In the genomic region with DNA sequence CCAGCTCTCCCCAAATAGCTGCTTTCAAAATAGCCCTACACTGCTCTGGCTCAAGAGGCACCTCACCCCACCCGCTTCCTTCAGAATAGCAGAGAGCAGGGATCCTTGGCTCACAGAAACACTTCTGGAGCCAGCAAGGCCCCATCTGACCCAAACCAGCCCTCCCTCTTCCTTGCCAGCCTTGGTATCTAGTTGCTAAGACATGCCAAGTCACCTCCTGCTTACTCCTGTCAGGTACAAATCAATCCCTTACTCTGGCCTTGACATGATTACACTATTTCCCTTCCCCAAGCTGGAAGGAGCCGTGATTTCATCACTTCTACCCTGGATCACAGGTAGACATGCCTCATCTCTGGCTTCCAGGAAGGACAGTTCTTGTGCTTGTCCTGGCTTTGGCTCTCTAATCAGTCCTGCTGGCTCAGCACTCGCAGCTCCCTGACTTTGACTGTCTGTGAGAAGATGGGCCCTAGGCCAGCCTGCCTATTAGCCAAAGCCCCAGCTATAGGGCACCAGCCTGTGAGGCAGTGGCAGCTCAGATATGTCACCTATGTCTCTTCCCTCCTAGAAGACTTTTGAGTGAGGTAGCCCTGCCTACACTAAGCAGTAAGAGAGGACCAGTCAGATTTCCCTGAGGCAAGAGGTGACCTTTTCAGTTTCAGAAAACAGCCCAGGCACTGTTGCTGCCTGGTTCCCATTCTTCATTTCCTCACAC, we compare ENCODE assay signal across 13 cellular contexts. TPM values are rescaled to one million over a fixed set of nuclear protein-coding genes. Genes with fewer than 3 reads are reported as not detected.
A peak's percentile ranks its signal among the peaks of the same experiment; 100 is the strongest.
DNase-seq lines count a peak whose midpoint lies in the region; ATAC-seq and TF ChIP-seq lines count a peak whose summit lies in the region.
"Had no signal": no experiment of that assay in that cellular context is flagged by ENCODE, and none has a peak within 500 bp of the region (broad histone marks: within the 10 kb centered on the region; RNA-seq: fewer than 3 reads in every experiment).

No MANE protein-coding gene starts in this region.

- peak overlapping the region; percentile 80 to 88 (median 86) for H3K27ac ChIP-seq in gastrocnemius medialis

- H3K9me3 Mint-ChIP-seq in activated CD8-positive, alpha-beta T cell treated with anti-CD3 and anti-CD28 coated beads, Interleukin-2, amount 10 ng/mL, durations not matched to agents 7 days and 5 days (ENCODE audit: insufficient read depth) = no peaks in the 10 kb centered on the region
- no peaks in the 10 kb centered on the region for H3K9me3 Mint-ChIP-seq in osteocyte (ENCODE audit: unreplicated experiment)
- H3K9me3 Mint-ChIP-seq: CD8-positive, alpha-beta T cell; naive thymus-derived CD8-positive, alpha-beta T cell had no signal

- intact Hi-C loops in left ventricle myocardium superior (cut with micrococcal nuclease) = no loop called here
- intact Hi-C loops in gastrocnemius medialis (cut with DNase I; ENCODE audit: low total_unique reads) = loop anchor here (10.0 kb wide), 1 partner anchor 336 kb away; a partner anchor contains a TSS

- ATAC-seq in activated CD8-positive, alpha-beta T cell treated with anti-CD3 and anti-CD28 coated beads, Interleukin-2, amount 10 ng/mL, durations not matched to agents 7 days and 5 days = no peak
- peak; percentile 84 for ATAC-seq in left ventricle myocardium superior
- ATAC-seq in gastrocnemius medialis = peak; percentile 82 to 84
- no peak for ATAC-seq in HG03039 (IDR thresholded peaks at IDR 0.05; ENCODE audit: unreplicated experiment)
- ATAC-seq: CD8-positive, alpha-beta T cell; naive thymus-derived CD8-positive, alpha-beta T cell; Panc1 had no signal

- H3K9me3 ChIP-seq in gastrocnemius medialis = no peaks in the 10 kb centered on the region

- no peak for TF ChIP-seq CTCF in gastrocnemius medialis (IDR thresholded peaks at IDR 0.05 in 4 of 5, conservative IDR thresholded peaks at IDR 0.05 in 1 of 5)
- TF ChIP-seq CTCF in osteocyte (IDR thresholded peaks at IDR 0.05) = no peak
- no peak for TF ChIP-seq CTCF in GM10266 (IDR thresholded peaks at IDR 0.05; ENCODE audit: control insufficient read depth, insufficient read depth, low read depth, missing control alignments)

- H3K4me3 ChIP-seq in gastrocnemius medialis = no peak overlapping the region

- H3K4me1 ChIP-seq in gastrocnemius medialis = peaks cover 49 to 56% of the 10 kb centered on the region in 2 donors

- DNase-seq in G401 (ENCODE audit: low spot score) = peak; percentile 96
- DNase-seq in activated CD8-positive, alpha-beta T cell treated with anti-CD3 and anti-CD28 coated beads, Interleukin-2, amount 10 ng/mL, durations not matched to agents 7 days and 5 days = no peak
- DNase-seq in left ventricle myocardium superior = peak; percentile 61
- peak; percentile 78 to 91 for DNase-seq in gastrocnemius medialis
- no peak for DNase-seq in osteocyte (ENCODE audit: extremely low spot score, unreplicated experiment)
- no peak for DNase-seq in GM10266 (ENCODE audit: extremely low spot score)
- DNase-seq in superior temporal gyrus (ENCODE audit: extremely low spot score) = no peak
- DNase-seq: activated CD4-positive, alpha-beta T cell treated with anti-CD3 and anti-CD28 coated beads, Interleukin-2, amount 50 U/mL, for 1 hour; CD8-positive, alpha-beta T cell; naive thymus-derived CD8-positive, alpha-beta T cell; NCI-H1092 had no signal

- no peak overlapping the region for H3K4me3 Mint-ChIP-seq in activated CD8-positive, alpha-beta T cell treated with anti-CD3 and anti-CD28 coated beads, Interleukin-2, amount 10 ng/mL, durations not matched to agents 7 days and 5 days
- H3K4me3 Mint-ChIP-seq in osteocyte (ENCODE audit: unreplicated experiment) = no peak overlapping the region
- H3K4me3 Mint-ChIP-seq: CD8-positive, alpha-beta T cell; naive thymus-derived CD8-positive, alpha-beta T cell had no signal

- peaks cover 15% of the 10 kb centered on the region for H3K36me3 Mint-ChIP-seq in activated CD8-positive, alpha-beta T cell treated with anti-CD3 and anti-CD28 coated beads, Interleukin-2, amount 10 ng/mL, durations not matched to agents 7 days and 5 days (ENCODE audit: low read depth)
- H3K36me3 Mint-ChIP-seq in osteocyte (ENCODE audit: unreplicated experiment) = peaks cover 9% of the 10 kb centered on the region

- no peaks in the 10 kb centered on the region for H3K27me3 ChIP-seq in gastrocnemius medialis

- TF ChIP-seq POLR2A in gastrocnemius medialis (IDR thresholded peaks at IDR 0.05) = no peak

- H3K27me3 Mint-ChIP-seq in activated CD8-positive, alpha-beta T cell treated with anti-CD3 and anti-CD28 coated beads, Interleukin-2, amount 10 ng/mL, durations not matched to agents 7 days and 5 days (ENCODE audit: low read depth) = no peaks in the 10 kb centered on the region
- no peaks in the 10 kb centered on the region for H3K27me3 Mint-ChIP-seq in osteocyte (ENCODE audit: unreplicated experiment)
- H3K27me3 Mint-ChIP-seq: naive thymus-derived CD8-positive, alpha-beta T cell had no signal

- POLR2A ChIA-PET in activated CD8-positive, alpha-beta T cell treated with anti-CD3 and anti-CD28 coated beads, Interleukin-2, amount 10 ng/mL, durations not matched to agents 7 days and 5 days (lab: Charles Lee) = interaction anchor here (0.7 to 4.8 kb wide), 7 partner anchors 9 to 628 kb away, joined by 3 to 37 read pairs (median 3); a partner anchor contains a TSS

- CTCF ChIA-PET in activated CD8-positive, alpha-beta T cell treated with anti-CD3 and anti-CD28 coated beads, Interleukin-2, amount 10 ng/mL, durations not matched to agents 7 days and 5 days (lab: Charles Lee) = interaction anchor here (0.7 to 3.0 kb wide), 4 partner anchors 8 to 144 kb away, joined by 3 to 17 read pairs (median 8); no protein-coding TSS in a partner anchor

- peaks cover 0 to 12% of the 10 kb centered on the region in 2 donors for H3K36me3 ChIP-seq in gastrocnemius medialis

- peak overlapping the region; percentile 60 for H3K27ac Mint-ChIP-seq in activated CD8-positive, alpha-beta T cell treated with anti-CD3 and anti-CD28 coated beads, Interleukin-2, amount 10 ng/mL, durations not matched to agents 7 days and 5 days
- no peak overlapping the region for H3K27ac Mint-ChIP-seq in osteocyte (ENCODE audit: unreplicated experiment)

- H3K4me1 Mint-ChIP-seq in activated CD8-positive, alpha-beta T cell treated with anti-CD3 and anti-CD28 coated beads, Interleukin-2, amount 10 ng/mL, durations not matched to agents 7 days and 5 days (ENCODE audit: low read depth) = peaks cover 27% of the 10 kb centered on the region
- peaks cover 4% of the 10 kb centered on the region for H3K4me1 Mint-ChIP-seq in osteocyte (ENCODE audit: unreplicated experiment)

- in situ Hi-C loops in G401 (cut with HindIII; ENCODE audit: low sequenced_read_pairs) (no loop called here), gastrocnemius medialis (cut with MboI; ENCODE audit: low sequenced_read_pairs in 4 of 4) (no loop called here)

RNA-seq across cellular contexts. Expression of a gene that starts 8.9 kb away (rescaled TPM):
- total RNA-seq in G401 (2014; rRNA removed; shearing (Covaris generic)) = 20.7 and 29.5 TPM in 2 replicates
- total RNA-seq in activated CD8-positive, alpha-beta T cell treated with anti-CD3 and anti-CD28 coated beads, Interleukin-2, amount 10 ng/mL, durations not matched to agents 7 days and 5 days = 10 to 100 TPM; 59.8 to 61.8 TPM
- total RNA-seq in left ventricle myocardium superior = 7.7 TPM
- total RNA-seq in gastrocnemius medialis = 10 to 100 TPM; 10.1 to 20.6 (median 11.0) TPM
- total RNA-seq in osteocyte = 19.9 and 25.1 TPM in 2 replicates

RNA-seq across cellular contexts. Expression of a gene that starts 9.2 kb away (rescaled TPM):
- 21.4 and 25.0 TPM in 2 replicates for total RNA-seq in G401 (2014; rRNA removed; shearing (Covaris generic))
- total RNA-seq in activated CD8-positive, alpha-beta T cell treated with anti-CD3 and anti-CD28 coated beads, Interleukin-2, amount 10 ng/mL, durations not matched to agents 7 days and 5 days = 10 to 100 TPM; 25.4 to 25.9 TPM
- total RNA-seq in left ventricle myocardium superior (3.5 TPM), gastrocnemius medialis (1 to 10 TPM; 2.9 to 9.4 (median 5.3) TPM), osteocyte (8.5 and 8.6 TPM in 2 replicates)

RNA-seq across cellular contexts. Expression of a gene that starts 22.4 kb away (rescaled TPM):
- not detected in 2 replicates for total RNA-seq in G401 (2014; rRNA removed; shearing (Covaris generic))
- total RNA-seq in activated CD8-positive, alpha-beta T cell treated with anti-CD3 and anti-CD28 coated beads, Interleukin-2, amount 10 ng/mL, durations not matched to agents 7 days and 5 days = 10 to 100 TPM; 16.8 TPM
- not detected for total RNA-seq in left ventricle myocardium superior
- 1 to 10 TPM in 2 of 4 donors, under 1 TPM in 1, not detected in 1; 0.16 to 2.3 (median 1.1) TPM for total RNA-seq in gastrocnemius medialis
- total RNA-seq in osteocyte = 0.35 TPM in 1 of 2 replicates, not detected in the other

Comparison
In these comparisons a context has a peak if more than half of its experiments do, and no peak if none do; other contexts are left out.
1. DNase-seq: peak in G401 (single experiment), left ventricle myocardium superior (single experiment) and gastrocnemius medialis (2 of 2); none in activated CD8-positive, alpha-beta T cell treated with anti-CD3 and anti-CD28 coated beads, Interleukin-2, amount 10 ng/mL, durations not matched to agents 7 days and 5 days (single experiment), osteocyte (single experiment), GM10266 (single experiment) and superior temporal gyrus (single experiment).
2. ATAC-seq: peak in left ventricle myocardium superior (single experiment) and gastrocnemius medialis (2 of 2); none in activated CD8-positive, alpha-beta T cell treated with anti-CD3 and anti-CD28 coated beads, Interleukin-2, amount 10 ng/mL, durations not matched to agents 7 days and 5 days (single experiment) and HG03039 (single experiment).
3. RNA of a gene that starts 22.4 kb away (total RNA-seq): 16.8 TPM in activated CD8-positive, alpha-beta T cell treated with anti-CD3 and anti-CD28 coated beads, Interleukin-2, amount 10 ng/mL, durations not matched to agents 7 days and 5 days; 0.16 to 2.3 TPM in gastrocnemius medialis, 0.35 TPM in osteocyte, not detected in left ventricle myocardium superior (single experiment) and not detected in G401; every median in the first group is over 4 times any median in the second.